In genomic region chr16:88889702-88890352, GRCh38 we compare ENCODE assay signal across 5 cellular contexts. TPM values are rescaled to one million over a fixed set of nuclear protein-coding genes. Genes with fewer than 3 reads are reported as not detected.
"Had no signal": no experiment of that assay in that cellular context is flagged by ENCODE, and none has a peak within 500 bp of the region (broad histone marks: within the 10 kb centered on the region; RNA-seq: fewer than 3 reads in every experiment).

No MANE protein-coding gene starts in this region.

RNA-seq across cellular contexts. Expression of gene PABPN1L, which starts 23.4 kb away (rescaled TPM):
- total RNA-seq: GM23248, H4, H7, HT-29, IMR-90 had no signal
- polyA plus RNA-seq: GM23248, IMR-90 had no signal
